ENCODE assay signal across 8 cellular contexts in genomic region chr3:52062499-52062898, GRCh38. TPM values are rescaled to one million over a fixed set of nuclear protein-coding genes. Genes with fewer than 3 reads are reported as not detected.
DNase-seq lines count a peak whose midpoint lies in the region; ATAC-seq, FAIRE-seq and TF ChIP-seq lines count a peak whose summit lies in the region.

No MANE protein-coding gene starts in this region.

- H3K4ac ChIP-seq in IMR-90 (ENCODE audit: low read depth, low read length), result no peak overlapping the region

- peak overlapping the region; percentile 7; the same call in 1 of the 2 replicates for H3K18ac ChIP-seq in IMR-90 (ENCODE audit: low read depth, low read length)

- H3K79me2 ChIP-seq in K562 (ENCODE audit: control insufficient read depth, insufficient read depth, low read length), result no peaks in the 10 kb centered on the region

- no peaks in the 10 kb centered on the region for H3K79me1 ChIP-seq in IMR-90 (ENCODE audit: low read depth in 1 of 2, low read length in 2 of 2)

- H3K4me3 Mint-ChIP-seq in naive thymus-derived CD4-positive, alpha-beta T cell, result no peak overlapping the region

- no peak for TF ChIP-seq POLR2A in IMR-90 (IDR thresholded peaks at IDR 0.05; ENCODE audit: low read depth, low read length)
- no peak for TF ChIP-seq POLR2A in K562 (conservative IDR thresholded peaks at IDR 0.05)

- TF ChIP-seq RAD21 in IMR-90 (IDR thresholded peaks at IDR 0.05; ENCODE audit: low read length) (no peak; the same call in 1 of the 2 replicates), K562 (CRISPR knock-in tag; conservative IDR thresholded peaks at IDR 0.05 in 1 of 2, IDR thresholded peaks at IDR 0.05 in 1 of 2) (no peak)

- no peaks in the 10 kb centered on the region for H3K9me3 ChIP-seq in IMR-90 (ENCODE audit: control insufficient read depth, insufficient read depth, low read length)
- no peaks in the 10 kb centered on the region for H3K9me3 ChIP-seq in K562 (replicated peaks; ENCODE audit: control insufficient read depth, insufficient read depth, low read depth, low read length)
- no peaks in the 10 kb centered on the region for H3K9me3 ChIP-seq in naive thymus-derived CD4-positive, alpha-beta T cell (ENCODE audit: control insufficient read depth in 2 of 3, low read length in 3 of 3)

- POLR2A ChIA-PET in IMR-90 (lab: Charles Lee; ENCODE audit: unreplicated experiment) (no interaction called here), K562 (lab: Yijun Ruan, JAX) (no interaction called here)
- POLR2A ChIA-PET in naive thymus-derived CD4-positive, alpha-beta T cell (lab: Charles Lee), result no interaction called here

- no peak overlapping the region for H3K14ac ChIP-seq in IMR-90 (replicated peaks; ENCODE audit: low read depth, low read length)

- H3K4me3 ChIP-seq in GM12865 (ENCODE audit: low read depth, low read length) (no peak overlapping the region), IMR-90 (ENCODE audit: insufficient read depth, low read depth, low read length) (no peak overlapping the region), K562 (no peak overlapping the region)
- no peak overlapping the region for H3K4me3 ChIP-seq in naive thymus-derived CD4-positive, alpha-beta T cell (ENCODE audit: low read length)

- H3K4me2 ChIP-seq in IMR-90 (ENCODE audit: low read depth, low read length) (no peak overlapping the region), K562 (ENCODE audit: insufficient read depth, low read length) (no peak overlapping the region)

- intact Hi-C loops in IMR-90 (cut with micrococcal nuclease), result no loop called here
- intact Hi-C loops in K562 (cut with micrococcal nuclease), result no loop called here
- intact Hi-C loops in naive thymus-derived CD4-positive, alpha-beta T cell (cut with micrococcal nuclease), result no loop called here

- no peaks in the 10 kb centered on the region for H3K27me3 ChIP-seq in IMR-90 (ENCODE audit: control insufficient read depth, insufficient read depth, low read length)
- no peaks in the 10 kb centered on the region for H3K27me3 ChIP-seq in K562 (ENCODE audit: control insufficient read depth in 2 of 2, insufficient read depth in 2 of 2, low read length in 2 of 2)
- H3K27me3 ChIP-seq in naive thymus-derived CD4-positive, alpha-beta T cell (ENCODE audit: control insufficient read depth in 2 of 2, insufficient read depth in 2 of 2, low read length in 2 of 2), result no peaks in the 10 kb centered on the region

- no peaks in the 10 kb centered on the region for H3K36me3 Mint-ChIP-seq in naive thymus-derived CD4-positive, alpha-beta T cell

- no peak overlapping the region for H2BK15ac ChIP-seq in IMR-90 (ENCODE audit: low read depth, low read length)

- peaks cover 0 to 6% (median 0%) of the 10 kb centered on the region in 7 donors for H3K4me1 Mint-ChIP-seq in naive thymus-derived CD4-positive, alpha-beta T cell

- H3K27ac Mint-ChIP-seq in naive thymus-derived CD4-positive, alpha-beta T cell, result no peak overlapping the region

- no peak overlapping the region for H2BK20ac ChIP-seq in IMR-90 (ENCODE audit: low read depth, low read length)

- dilution Hi-C loops in IMR-90 (cut with HindIII; ENCODE audit: low sequenced_read_pairs, unreplicated experiment), result no loop called here

- H3K9me1 ChIP-seq in IMR-90 (ENCODE audit: insufficient read depth, low read length), result 0 out of 2 replicates have a peak, but pooled peaks cover 5% of the 10 kb centered on the region
- no peaks in the 10 kb centered on the region for H3K9me1 ChIP-seq in K562 (ENCODE audit: control insufficient read depth, insufficient read depth, low read length)

- WGBS in IMR-90 (ENCODE audit: extremely low coverage in 2 of 2, insufficient read length in 1 of 2), 2 experiments, result 100% methylated on average over 1 of the region's 5 CpGs; no CpG with 5 or more reads in 1 of the 2 experiments
- 4% methylated on average over 3 of the region's 5 CpGs for WGBS in K562 (ENCODE audit: insufficient coverage, low coverage, missing lambda C conversion rate)

- peak; percentile 63 for ATAC-seq in IMR-90 (ENCODE audit: low read depth)
- no peak for ATAC-seq in K562
- peak; percentile 80 for ATAC-seq in naive thymus-derived CD4-positive, alpha-beta T cell
- ATAC-seq in GM21447 (IDR thresholded peaks at IDR 0.05; ENCODE audit: unreplicated experiment), result no peak

- H4K91ac ChIP-seq in IMR-90 (ENCODE audit: insufficient read depth, low read depth, low read length), result no peak overlapping the region

- FAIRE-seq in K562 (lab: Jason Lieb, UNC), result no peak

- H4K20me1 ChIP-seq in IMR-90 (ENCODE audit: insufficient read depth, low read length) (no peaks in the 10 kb centered on the region), K562 (replicated peaks; ENCODE audit: control insufficient read depth, insufficient read depth, low read length) (no peaks in the 10 kb centered on the region)

- no peak for TF ChIP-seq EP300 in K562 (IDR thresholded peaks at IDR 0.05; ENCODE audit: low read length)

- 0 out of 4 replicates have a peak overlapping the region, but pooled peaks of 1 of the 2 experiments have one; percentile 41 for H4K8ac ChIP-seq in IMR-90 (ENCODE audit: low read depth in 2 of 2, low read length in 2 of 2)

- H2AK5ac ChIP-seq in IMR-90 (ENCODE audit: low read depth, low read length), result peak overlapping the region; percentile 50; the same call in 1 of the 2 replicates

- H2BK120ac ChIP-seq in IMR-90 (ENCODE audit: low read depth, low read length), result no peak overlapping the region

- peak overlapping the region; percentile 74 for H2AK9ac ChIP-seq in IMR-90 (replicated peaks; ENCODE audit: low read depth, low read length, poor library complexity)

- H3K9me3 Mint-ChIP-seq in naive thymus-derived CD4-positive, alpha-beta T cell, result no peaks in the 10 kb centered on the region

- no peak overlapping the region for H3K23ac ChIP-seq in IMR-90 (ENCODE audit: low read depth, low read length)

- no peaks in the 10 kb centered on the region for H3K27me3 Mint-ChIP-seq in naive thymus-derived CD4-positive, alpha-beta T cell

- DNase-seq in GM12865 (ENCODE audit: low read depth) (peak; percentile 67), IMR-90 (peak; percentile 90), K562 (ENCODE audit: extremely low read depth in 1 of 4, low spot score in 3 of 4) (no peak), NCI-H69 (lab: John Stamatoyannopoulos, UW) (no peak), cerebellum (ENCODE audit: low spot score) (no peak)
- DNase-seq in naive thymus-derived CD4-positive, alpha-beta T cell, result no peak
- DNase-seq in effector CD8-positive, alpha-beta T cell (lab: John Stamatoyannopoulos, UW), result no peak

- CTCF ChIA-PET in IMR-90 (lab: Yijun Ruan, JAX) (no interaction called here), K562 (lab: Yijun Ruan, JAX; ENCODE audit: low intra/inter-chr PET ratio) (no interaction called here)
- CTCF ChIA-PET in naive thymus-derived CD4-positive, alpha-beta T cell (lab: Charles Lee), result no interaction called here

- H3K9ac ChIP-seq in IMR-90 (ENCODE audit: low read depth, low read length) (no peak overlapping the region), K562 (ENCODE audit: insufficient read depth in 1 of 2, low read depth in 2 of 2, low read length in 2 of 2) (peak overlapping the region in 1 of 2 experiments; percentile 9; a peak in 1 of 4 replicates)

- no peak overlapping the region for H3K56ac ChIP-seq in IMR-90 (ENCODE audit: extremely low read depth, insufficient read depth, low read length)

- H2BK5ac ChIP-seq in IMR-90 (ENCODE audit: low read depth, low read length, poor library complexity, severe bottlenecking), result no peak overlapping the region

- BruUV-seq in IMR-90 (replicated peaks; lab: Mats Ljungman, UMichigan) (no TSS peak), K562 (replicated peaks; lab: Mats Ljungman, UMichigan) (no TSS peak)

- TF ChIP-seq CTCF in GM12865 (IDR thresholded peaks at IDR 0.05; ENCODE audit: insufficient read depth, low read depth, low read length, missing control alignments) (no peak), IMR-90 (conservative IDR thresholded peaks at IDR 0.05; ENCODE audit: low read depth, low read length) (no peak), K562 (IDR thresholded peaks at IDR 0.05 in 2 of 3, conservative IDR thresholded peaks at IDR 0.05 in 1 of 3; ENCODE audit: insufficient read depth in 2 of 3, low read depth in 1 of 3, low read length in 3 of 3) (no peak)

- H3K27ac ChIP-seq in IMR-90 (ENCODE audit: insufficient read depth, low read length) (no peak overlapping the region), K562 (ENCODE audit: extremely low read depth, low read depth, low read length) (no peak overlapping the region)
- no peak overlapping the region for H3K27ac ChIP-seq in naive thymus-derived CD4-positive, alpha-beta T cell (ENCODE audit: low read depth, low read length)

- in situ Hi-C loops in IMR-90 (cut with MboI; ENCODE audit: low sequenced_read_pairs), result no loop called here
- in situ Hi-C loops in K562 (cut with MboI), result no loop called here

- H3K4me1 ChIP-seq in IMR-90 (ENCODE audit: control insufficient read depth, insufficient read depth, low read length) (peaks cover 10% of the 10 kb centered on the region), K562 (replicated peaks in 1 of 2; ENCODE audit: control insufficient read depth in 2 of 2, insufficient read depth in 2 of 2, low read length in 2 of 2) (peaks cover 3 to 12% of the 10 kb centered on the region in 2 experiments; a peak in 4 of 5 replicates)
- peaks cover 5% of the 10 kb centered on the region in 2 donors for H3K4me1 ChIP-seq in naive thymus-derived CD4-positive, alpha-beta T cell (ENCODE audit: control insufficient read depth in 2 of 2, insufficient read depth in 2 of 2, low read length in 2 of 2)

- H2AFZ ChIP-seq in IMR-90 (replicated peaks; ENCODE audit: low read length, poor library complexity) (peak overlapping the region; percentile 27), K562 (ENCODE audit: low read depth, low read length) (no peak overlapping the region)

- H4K5ac ChIP-seq in IMR-90 (ENCODE audit: low read depth, low read length), result no peak overlapping the region; the same call in 1 of the 2 replicates

- H3K36me3 ChIP-seq in IMR-90 (ENCODE audit: control insufficient read depth, insufficient read depth, low read length) (no peaks in the 10 kb centered on the region), K562 (ENCODE audit: control insufficient read depth, insufficient read depth, low read length) (no peaks in the 10 kb centered on the region)
- no peaks in the 10 kb centered on the region for H3K36me3 ChIP-seq in naive thymus-derived CD4-positive, alpha-beta T cell (ENCODE audit: control insufficient read depth in 2 of 3, insufficient read depth in 3 of 3, low read length in 3 of 3)

RNA-seq across cellular contexts. Expression of gene DUSP7, which starts 6.1 kb away (rescaled TPM):
- total RNA-seq in IMR-90 (2012; rRNA removed) (9.3 and 9.7 TPM in 2 replicates), K562 (2014; rRNA removed) (8.2 and 13.0 TPM in 2 replicates), K562 (2014; rRNA removed; fragmentation: Illumina TruSeq; extraction: Trizol) (3.0 and 3.6 TPM in 2 replicates), K562 (2015; rRNA removed; fragmentation: Illumina TruSeq; extraction: Trizol) (7.6 and 8.5 TPM in 2 replicates), K562 (2021) (15.8 and 16.6 TPM in 2 replicates), cerebellum (6.0 TPM)
- polyA plus RNA-seq in IMR-90 (2012; rRNA removed) (24.0 and 27.8 TPM in 2 replicates), K562 (2011; rRNA removed) (8.4 and 13.8 TPM in 2 replicates), K562 (2014; fragmentation: Illumina TruSeq; extraction: Trizol) (11.0 and 11.3 TPM in 2 replicates), K562 (2014; fragmentation: Nextera tagmentation; extraction: Ambion mirVana) (under 1 TPM; 0.45 to 0.58 TPM), K562 (2014; rRNA removed) (11.8 and 12.6 TPM in 2 replicates)
- 10.9 and 26.7 TPM in 2 replicates for polyA plus RNA-seq in IMR-90 (2012; cell fraction: cytosol; rRNA removed)
- 8.9 and 16.8 TPM in 2 replicates for polyA plus RNA-seq in IMR-90 (2012; cell fraction: nucleus; rRNA removed; ENCODE audit: low replicate concordance)
- 8.6 and 27.9 TPM in 2 replicates for total RNA-seq in K562 (2011; cell fraction: chromatin; rRNA removed; ENCODE audit: low replicate concordance)
- 22.9 and 25.2 TPM in 2 replicates for total RNA-seq in K562 (2011; cell fraction: nucleolus; rRNA removed)
- total RNA-seq in K562 (2011; cell fraction: nucleoplasm; rRNA removed), result 15.6 and 17.5 TPM in 2 replicates
- 18.8 and 26.6 TPM in 2 replicates for polyA plus RNA-seq in K562 (2011; cell fraction: cytosol; rRNA removed)
- 20.3 and 23.2 TPM in 2 replicates for polyA plus RNA-seq in K562 (2011; cell fraction: nucleus; rRNA removed)
- polyA plus RNA-seq in K562 (2012), result 5.7 and 8.1 TPM in 2 replicates
- 12.8 and 20.2 TPM in 2 replicates for polyA minus RNA-seq in K562 (2011; rRNA and poly(A)+ RNA removed)
- polyA minus RNA-seq in K562 (2011; cell fraction: cytosol; rRNA and poly(A)+ RNA removed), result 15.9 and 16.3 TPM in 2 replicates
- 17.9 and 25.9 TPM in 2 replicates for polyA minus RNA-seq in K562 (2011; cell fraction: nucleus; rRNA and poly(A)+ RNA removed)
- 10 to 100 TPM; 12.6 to 41.5 (median 40.4) TPM for total RNA-seq in naive thymus-derived CD4-positive, alpha-beta T cell
- polyA plus RNA-seq in naive thymus-derived CD4-positive, alpha-beta T cell, result 1 to 10 TPM; 4.9 to 6.9 TPM

Comparison
In these comparisons a context has a peak if more than half of its experiments do, and no peak if none do; other contexts are left out.
1. DNase-seq: peak in GM12865 (single experiment) and IMR-90 (single experiment); none in K562 (0 of 4), naive thymus-derived CD4-positive, alpha-beta T cell (0 of 9), NCI-H69 (single experiment), effector CD8-positive, alpha-beta T cell (single experiment) and cerebellum (single experiment).
2. ATAC-seq: peak in IMR-90 (single experiment) and naive thymus-derived CD4-positive, alpha-beta T cell (single experiment); none in K562 (single experiment) and GM21447 (single experiment).